Comparison of ENCODE assay signal across 9 cellular contexts in the genomic region with DNA sequence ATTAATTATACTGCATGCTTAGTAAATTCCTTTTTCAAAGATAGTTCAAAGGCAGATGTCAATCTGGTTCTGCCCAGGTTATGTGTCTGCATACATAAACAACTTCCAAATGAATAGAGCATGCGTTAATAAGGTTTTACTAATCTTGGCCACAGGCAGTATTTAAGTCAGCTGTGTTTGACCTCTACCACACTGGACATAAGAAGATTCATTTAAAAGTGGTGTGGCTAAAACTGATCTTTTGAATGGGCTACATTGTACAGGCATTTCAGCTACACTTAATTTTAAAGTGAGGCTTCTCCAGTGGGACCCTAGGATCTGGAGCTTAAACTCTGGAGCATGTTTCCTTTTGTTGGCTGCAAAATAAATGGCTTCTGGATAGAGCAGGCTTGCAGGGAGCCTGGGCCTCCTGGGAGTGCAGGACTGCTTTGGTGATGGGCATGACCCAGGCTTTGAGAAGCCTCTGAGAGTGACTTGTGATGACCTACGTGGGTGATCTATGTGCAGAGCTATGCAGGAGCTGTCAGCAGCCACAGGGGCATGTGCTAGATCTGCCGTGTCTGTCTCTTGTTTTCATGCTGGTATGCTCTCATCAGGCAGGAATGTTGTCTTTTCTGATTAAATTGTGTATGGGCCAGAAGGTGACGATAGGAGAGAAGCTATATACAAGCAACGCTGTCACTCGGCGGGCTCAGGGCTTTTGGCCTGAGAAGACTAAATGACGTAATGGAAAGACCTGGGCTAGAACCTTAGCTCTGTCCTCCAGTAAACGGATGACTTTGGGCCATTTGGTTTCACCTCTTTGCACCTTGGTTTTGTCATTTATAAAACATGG.
DNase-seq lines count a peak whose midpoint lies in the region; TF ChIP-seq lines count a peak whose summit lies in the region.
"Had no signal": no experiment of that assay in that cellular context is flagged by ENCODE, and none has a peak within 500 bp of the region (broad histone marks: within the 10 kb centered on the region; RNA-seq: fewer than 3 reads in every experiment).

No MANE protein-coding gene starts in this region.

- intact Hi-C loops in ascending aorta (cut with DNase I): no loop called here

- H3K4me1 ChIP-seq in adipocyte (ENCODE audit: control insufficient read depth, insufficient read depth, low read length): peaks cover 12% of the 10 kb centered on the region
- peaks cover 17% of the 10 kb centered on the region for H3K4me1 ChIP-seq in cardiac muscle cell (ENCODE audit: low read depth)
- H3K4me1 ChIP-seq in ascending aorta: no peaks in the 10 kb centered on the region

- H3K9ac ChIP-seq in adipocyte (ENCODE audit: low read length): peak overlapping the region; percentile 5

- H3K27me3 ChIP-seq in H7 (ENCODE audit: control insufficient read depth, insufficient read depth, low read length) (peaks cover 2% of the 10 kb centered on the region; the same call in 1 of the 2 replicates), adipocyte (replicated peaks; ENCODE audit: control insufficient read depth, insufficient read depth, low read length) (no peaks in the 10 kb centered on the region), cardiac muscle cell (no peaks in the 10 kb centered on the region), ascending aorta (no peaks in the 10 kb centered on the region)

- H3K36me3 ChIP-seq in H7 (replicated peaks; ENCODE audit: control insufficient read depth, insufficient read depth, low read length) (no peaks in the 10 kb centered on the region), adipocyte (ENCODE audit: control insufficient read depth, insufficient read depth, low read length, severe bottlenecking) (no peaks in the 10 kb centered on the region), cardiac muscle cell (no peaks in the 10 kb centered on the region), ascending aorta (no peaks in the 10 kb centered on the region)

- H3K4me3 ChIP-seq in H7 (ENCODE audit: insufficient read depth, low read depth, low read length): no peak overlapping the region
- peak overlapping the region; percentile 1 for H3K4me3 ChIP-seq in adipocyte (ENCODE audit: low read length)
- H3K4me3 ChIP-seq in cardiac muscle cell: no peak overlapping the region
- H3K4me3 ChIP-seq in ascending aorta: no peak overlapping the region

- peak overlapping the region; percentile 15 for H3K27ac ChIP-seq in cardiac muscle cell
- H3K27ac ChIP-seq in ascending aorta: no peak overlapping the region

- no peak for TF ChIP-seq CTCF in cardiac muscle cell (IDR thresholded peaks at IDR 0.05; ENCODE audit: low read depth, low read length)
- no peak for TF ChIP-seq CTCF in ascending aorta (IDR thresholded peaks at IDR 0.05)

- H3K9me3 ChIP-seq in adipocyte (ENCODE audit: control insufficient read depth, low read length) (no peaks in the 10 kb centered on the region), cardiac muscle cell (ENCODE audit: low read depth) (no peaks in the 10 kb centered on the region), ascending aorta (no peaks in the 10 kb centered on the region)

- DNase-seq in H7 (peak; percentile 63), adipocyte (ENCODE audit: low read depth) (peak; percentile 80), cardiac muscle cell (ENCODE audit: low read depth in 1 of 2, low spot score in 1 of 2) (peak; percentile 79), retina (peak; percentile 61), DMS153 (lab: John Stamatoyannopoulos, UW) (no peak), SKM-1 (lab: John Stamatoyannopoulos, UW; ENCODE audit: unreplicated experiment) (no peak), NCI-H1092 (lab: John Stamatoyannopoulos, UW) (no peak), ascending aorta (ENCODE audit: low spot score in 2 of 2) (no peak)
- DNase-seq: T-helper 2 cell had no signal

Comparison
In these comparisons a context has a peak if more than half of its experiments do, and no peak if none do; other contexts are left out.
1. DNase-seq: peak in H7 (single experiment), adipocyte (single experiment), cardiac muscle cell (2 of 2) and retina (single experiment); none in DMS153 (single experiment), SKM-1 (single experiment), NCI-H1092 (single experiment) and ascending aorta (0 of 2).